In genomic region chr10:83289373-83289772, GRCh38 we compare ENCODE assay signal across 19 cellular contexts.
"Had no signal": no experiment of that assay in that cellular context is flagged by ENCODE, and none has a peak within 500 bp of the region (broad histone marks: within the 10 kb centered on the region; RNA-seq: fewer than 3 reads in every experiment).

No MANE protein-coding gene starts in this region.

- H3K4me2 ChIP-seq: KMS-11, PC-9 had no signal

- H3K36me3 ChIP-seq: adrenal gland had no signal

- H3K4me3 ChIP-seq: adrenal gland, PC-9 had no signal

- DNase-seq: activated CD4-positive, alpha-beta T cell treated with anti-CD3 and anti-CD28 coated beads for 36 hours; activated CD8-positive, alpha-beta memory T cell treated with anti-CD3 and anti-CD28 coated beads, Interleukin-2, amount 50 U/mL, for 4 hours; activated CD8-positive, alpha-beta T cell treated with anti-CD3 and anti-CD28 coated beads for 36 hours; activated gamma-delta T cell treated with Interleukin-2 at 50 U/mL for 16 hours; activated naive CD4-positive, alpha-beta T cell treated with anti-CD3 and anti-CD28 coated beads, Interleukin-2, amount 50 U/mL, for 16 hours; activated naive CD8-positive, alpha-beta T cell treated with anti-CD3 and anti-CD28 coated beads, Interleukin-2, amount 10 ng/mL, durations not matched to agents 7 days and 5 days; activated T-cell treated with anti-CD3 and anti-CD28 coated beads, Interleukin-2, amount 50 U/mL, for 72 hours; adrenal gland; anterior cingulate cortex; cerebellar nuclear complex; NCI-H1092; NCI-H2029; NCI-H446; NCI-H748 treated with DMSO at 0.1 percent for 48 hours; PC-9; SHP77 treated with DMSO at 0.1 percent for 48 hours; T-helper 1 cell had no signal

- H3K27me3 ChIP-seq: adrenal gland had no signal

- H3K9ac ChIP-seq: KMS-11 had no signal

- H3K27ac ChIP-seq: adrenal gland, KMS-11, PC-9, VCaP had no signal

- H3K4me1 ChIP-seq: adrenal gland had no signal
